In genomic region chr1:36328088-36328480, GRCh38 we compare ENCODE assay signal across 1 cellular context.
TF ChIP-seq lines count a peak whose summit lies in the region.

No MANE protein-coding gene starts in this region.

TF ChIP-seq in HepG2, 621 proteins besides CTCF, POLR2A, EP300 and RAD21:
- TF ChIP-seq ZNF142 (CRISPR knock-in tag; IDR thresholded peaks at IDR 0.05), result no peak
- TF ChIP-seq ZNF558 (CRISPR knock-in tag; IDR thresholded peaks at IDR 0.05; ENCODE audit: borderline replicate concordance), result no peak
- TF ChIP-seq HMG20B (CRISPR knock-in tag; conservative IDR thresholded peaks at IDR 0.05), result no peak
- TF ChIP-seq NR2C2 (CRISPR knock-in tag; IDR thresholded peaks at IDR 0.05; ENCODE audit: borderline replicate concordance), result no peak
- no peak for TF ChIP-seq DR1 (CRISPR knock-in tag; IDR thresholded peaks at IDR 0.05)
- no peak for TF ChIP-seq PCBP2 (optimal IDR thresholded peaks at IDR 0.05; ENCODE audit: low read depth, low read length, poor library complexity, severe bottlenecking)
- no peak for TF ChIP-seq AFF4 (CRISPR knock-in tag; IDR thresholded peaks at IDR 0.05)
- TF ChIP-seq SPEN (CRISPR knock-in tag; IDR thresholded peaks at IDR 0.05; ENCODE audit: low read depth), result no peak
- no peak for TF ChIP-seq ZBTB10 (CRISPR knock-in tag; IDR thresholded peaks at IDR 0.05; ENCODE audit: borderline replicate concordance)
- TF ChIP-seq ZNF18 (CRISPR knock-in tag; IDR thresholded peaks at IDR 0.05; ENCODE audit: insufficient replicate concordance), result no peak
- no peak for TF ChIP-seq HNRNPL (IDR thresholded peaks at IDR 0.05; ENCODE audit: low read depth, low read length)
- TF ChIP-seq ZNF660 (CRISPR knock-in tag; IDR thresholded peaks at IDR 0.05; ENCODE audit: borderline replicate concordance, low read depth), result no peak
